In genomic region chr22:39612811-39613548, GRCh38 we compare ENCODE assay signal across 16 cellular contexts. TPM values are rescaled to one million over a fixed set of nuclear protein-coding genes. Genes with fewer than 3 reads are reported as not detected.
DNase-seq lines count a peak whose midpoint lies in the region; ATAC-seq and TF ChIP-seq lines count a peak whose summit lies in the region.
"Had no signal": no experiment of that assay in that cellular context is flagged by ENCODE, and none has a peak within 500 bp of the region (broad histone marks: within the 10 kb centered on the region; RNA-seq: fewer than 3 reads in every experiment).

No MANE protein-coding gene starts in this region.

- H3K36me3 ChIP-seq in HEK293 (ENCODE audit: control insufficient read depth in 2 of 2, insufficient read depth in 1 of 2, low read length in 2 of 2) (no peaks in the 10 kb centered on the region), mammary epithelial cell (ENCODE audit: insufficient read depth, low read length) (no peaks in the 10 kb centered on the region)
- H3K36me3 ChIP-seq: transverse colon had no signal

- BruUV-seq in mammary epithelial cell (replicated peaks; lab: Mats Ljungman, UMichigan), result no TSS peak

- intact Hi-C loops in activated T-helper 1 cell treated with anti-CD3 and anti-CD28 coated beads, Interleukin-12 subunit alpha, Interleukin-12 subunit beta, Interleukin-2, Interleukin-4 antibody, amounts not matched to agents 30 ng/mL and 10 ng/mL and 1 ng/mL, durations not matched to agents 14 hours and 24 hours and 36 hours (cut with micrococcal nuclease), result no loop called here
- intact Hi-C loops in mammary epithelial cell (cut with micrococcal nuclease), result no loop called here

- CTCF ChIA-PET in HEK293 (lab: Yijun Ruan, JAX) (interaction anchor here (0.7 to 1.5 kb wide), 3 partner anchors 12 to 84 kb away, joined by 3 to 6 read pairs (median 5); no protein-coding TSS in a partner anchor), mammary epithelial cell (lab: Charles Lee; ENCODE audit: low non-redundant PET) (no interaction called here)

- H3K4me1 Mint-ChIP-seq in T-helper 2 cell treated with Interferon-gamma antibody and Interleukin-4, amounts not matched to agents 5 μg/mL and 100 μg/mL, for 36 hours (ENCODE audit: low read depth), result peaks cover 16% of the 10 kb centered on the region
- H3K4me1 Mint-ChIP-seq in activated T-helper 1 cell treated with anti-CD3 and anti-CD28 coated beads, Interleukin-12 subunit alpha, Interleukin-12 subunit beta, Interleukin-2, Interleukin-4 antibody, amounts not matched to agents 30 ng/mL and 10 ng/mL and 1 ng/mL, durations not matched to agents 14 hours and 24 hours and 36 hours (ENCODE audit: low read depth), result peaks cover 13% of the 10 kb centered on the region
- H3K4me1 Mint-ChIP-seq in naive thymus-derived CD8-positive, alpha-beta T cell, result peaks cover 14 to 36% (median 24%) of the 10 kb centered on the region in 4 donors

- H3K27ac ChIP-seq in HEK293 (ENCODE audit: extremely low read depth, low read depth, low read length) (no peak overlapping the region), mammary epithelial cell (ENCODE audit: insufficient read depth, low read depth, low read length) (no peak overlapping the region)
- H3K27ac ChIP-seq: transverse colon had no signal

- peaks cover 32% of the 10 kb centered on the region for H3K27me3 Mint-ChIP-seq in T-helper 2 cell treated with Interferon-gamma antibody and Interleukin-4, amounts not matched to agents 5 μg/mL and 100 μg/mL, for 36 hours (ENCODE audit: low read depth)
- peaks cover 37% of the 10 kb centered on the region for H3K27me3 Mint-ChIP-seq in activated T-helper 1 cell treated with anti-CD3 and anti-CD28 coated beads, Interleukin-12 subunit alpha, Interleukin-12 subunit beta, Interleukin-2, Interleukin-4 antibody, amounts not matched to agents 30 ng/mL and 10 ng/mL and 1 ng/mL, durations not matched to agents 14 hours and 24 hours and 36 hours (ENCODE audit: insufficient read depth)
- H3K27me3 Mint-ChIP-seq in naive thymus-derived CD8-positive, alpha-beta T cell, result peaks cover 2 to 8% (median 6%) of the 10 kb centered on the region in 5 donors

- H4K20me1 ChIP-seq in mammary epithelial cell (ENCODE audit: insufficient read depth, low read length), result no peaks in the 10 kb centered on the region

- ATAC-seq in naive thymus-derived CD8-positive, alpha-beta T cell, result peak; percentile 28 to 73
- ATAC-seq in GM19467 (IDR thresholded peaks at IDR 0.05; ENCODE audit: unreplicated experiment) (no peak), HG03039 (IDR thresholded peaks at IDR 0.05; ENCODE audit: unreplicated experiment) (no peak)

- POLR2A ChIA-PET in HEK293 (lab: Yijun Ruan, JAX), result no interaction called here
- POLR2A ChIA-PET in naive thymus-derived CD8-positive, alpha-beta T cell (lab: Charles Lee), result interaction anchor here (1.9 kb wide), 1 partner anchor 11 kb away, joined by 4 read pairs; no protein-coding TSS in a partner anchor

- H2AFZ ChIP-seq in mammary epithelial cell (ENCODE audit: low read depth, low read length), result no peak overlapping the region

- in situ Hi-C loops in mammary epithelial cell (cut with MboI; ENCODE audit: low sequenced_read_pairs in 2 of 2), result no loop called here

- no peak for DNase-seq in T-helper 2 cell treated with Interferon-gamma antibody and Interleukin-4, amounts not matched to agents 5 μg/mL and 100 μg/mL, for 36 hours (ENCODE audit: low spot score)
- no peak for DNase-seq in activated T-helper 1 cell treated with anti-CD3 and anti-CD28 coated beads, Interleukin-12 subunit alpha, Interleukin-12 subunit beta, Interleukin-2, Interleukin-4 antibody, amounts not matched to agents 30 ng/mL and 10 ng/mL and 1 ng/mL, durations not matched to agents 14 hours and 24 hours and 36 hours (ENCODE audit: low spot score)
- DNase-seq in naive thymus-derived CD8-positive, alpha-beta T cell, result peak in 4 of 10 donors; percentile 21 to 35 (median 28)
- DNase-seq in mammary epithelial cell, result no peak
- DNase-seq: activated gamma-delta T cell, HCEC 1CT, islet precursor cell, NCI-H187, NCI-H446, transverse colon had no signal

- peaks cover 4% of the 10 kb centered on the region for H3K9me3 Mint-ChIP-seq in T-helper 2 cell treated with Interferon-gamma antibody and Interleukin-4, amounts not matched to agents 5 μg/mL and 100 μg/mL, for 36 hours
- H3K9me3 Mint-ChIP-seq in activated T-helper 1 cell treated with anti-CD3 and anti-CD28 coated beads, Interleukin-12 subunit alpha, Interleukin-12 subunit beta, Interleukin-2, Interleukin-4 antibody, amounts not matched to agents 30 ng/mL and 10 ng/mL and 1 ng/mL, durations not matched to agents 14 hours and 24 hours and 36 hours, result peaks cover 3% of the 10 kb centered on the region
- H3K9me3 Mint-ChIP-seq in naive thymus-derived CD8-positive, alpha-beta T cell, result peaks cover 0 to 15% (median 4%) of the 10 kb centered on the region in 9 donors
- H3K9me3 Mint-ChIP-seq: neural crest cell had no signal

- no peaks in the 10 kb centered on the region for H3K36me3 Mint-ChIP-seq in T-helper 2 cell treated with Interferon-gamma antibody and Interleukin-4, amounts not matched to agents 5 μg/mL and 100 μg/mL, for 36 hours (ENCODE audit: low read depth)
- H3K36me3 Mint-ChIP-seq in activated T-helper 1 cell treated with anti-CD3 and anti-CD28 coated beads, Interleukin-12 subunit alpha, Interleukin-12 subunit beta, Interleukin-2, Interleukin-4 antibody, amounts not matched to agents 30 ng/mL and 10 ng/mL and 1 ng/mL, durations not matched to agents 14 hours and 24 hours and 36 hours (ENCODE audit: low read depth), result peaks cover 1% of the 10 kb centered on the region
- H3K36me3 Mint-ChIP-seq in naive thymus-derived CD8-positive, alpha-beta T cell, result peaks cover 2 to 6% (median 3%) of the 10 kb centered on the region in 3 donors

- H3K4me1 ChIP-seq in HEK293 (ENCODE audit: control insufficient read depth, insufficient read depth, low read length) (no peaks in the 10 kb centered on the region), mammary epithelial cell (ENCODE audit: insufficient read depth, low read length) (no peaks in the 10 kb centered on the region)
- H3K4me1 ChIP-seq: transverse colon had no signal

- 72% methylated on average over 7 of the region's 7 CpGs for WGBS in mammary epithelial cell (ENCODE audit: low coverage, missing lambda C conversion rate)

- no peak for TF ChIP-seq CTCF in HEK293 (tag by site-specific recombination; IDR thresholded peaks at IDR 0.05)
- TF ChIP-seq CTCF in mammary epithelial cell (conservative IDR thresholded peaks at IDR 0.05 in 1 of 2, IDR thresholded peaks at IDR 0.05 in 1 of 2; ENCODE audit: extremely low read depth in 1 of 2, insufficient read depth in 1 of 2, low read depth in 1 of 2, low read length in 2 of 2), result no peak

- no peaks in the 10 kb centered on the region for H3K79me2 ChIP-seq in mammary epithelial cell (ENCODE audit: insufficient read depth, low read length)

- peak overlapping the region; percentile 51 for H3K4me3 Mint-ChIP-seq in T-helper 2 cell treated with Interferon-gamma antibody and Interleukin-4, amounts not matched to agents 5 μg/mL and 100 μg/mL, for 36 hours
- peak overlapping the region; percentile 55 for H3K4me3 Mint-ChIP-seq in activated T-helper 1 cell treated with anti-CD3 and anti-CD28 coated beads, Interleukin-12 subunit alpha, Interleukin-12 subunit beta, Interleukin-2, Interleukin-4 antibody, amounts not matched to agents 30 ng/mL and 10 ng/mL and 1 ng/mL, durations not matched to agents 14 hours and 24 hours and 36 hours
- peak overlapping the region; percentile 25 to 76 (median 72) for H3K4me3 Mint-ChIP-seq in naive thymus-derived CD8-positive, alpha-beta T cell
- H3K4me3 Mint-ChIP-seq: memory B cell, neural crest cell had no signal

- H3K4me2 ChIP-seq in mammary epithelial cell (ENCODE audit: insufficient read depth, low read depth, low read length), result no peak overlapping the region

- H3K4me3 ChIP-seq in HEK293 (ENCODE audit: low read depth, low read length), result no peak overlapping the region
- no peak overlapping the region for H3K4me3 ChIP-seq in mammary epithelial cell (replicated peaks in 1 of 3; ENCODE audit: insufficient read depth in 1 of 3, low read depth in 2 of 3, low read length in 3 of 3)
- H3K4me3 ChIP-seq: transverse colon had no signal

- no peaks in the 10 kb centered on the region for H3K9me3 ChIP-seq in HEK293 (ENCODE audit: control insufficient read depth, insufficient read depth, low read depth, low read length)
- H3K9me3 ChIP-seq in mammary epithelial cell (replicated peaks; ENCODE audit: insufficient read depth, low read length), result no peaks in the 10 kb centered on the region
- H3K9me3 ChIP-seq: transverse colon had no signal

- H3K9ac ChIP-seq in mammary epithelial cell (ENCODE audit: insufficient read depth, low read length), result no peak overlapping the region

- dilution Hi-C loops in mammary epithelial cell (cut with HindIII; ENCODE audit: low sequenced_read_pairs), result no loop called here

- H3K27ac Mint-ChIP-seq in T-helper 2 cell treated with Interferon-gamma antibody and Interleukin-4, amounts not matched to agents 5 μg/mL and 100 μg/mL, for 36 hours, result peak overlapping the region; percentile 72
- peak overlapping the region; percentile 54 for H3K27ac Mint-ChIP-seq in activated T-helper 1 cell treated with anti-CD3 and anti-CD28 coated beads, Interleukin-12 subunit alpha, Interleukin-12 subunit beta, Interleukin-2, Interleukin-4 antibody, amounts not matched to agents 30 ng/mL and 10 ng/mL and 1 ng/mL, durations not matched to agents 14 hours and 24 hours and 36 hours
- H3K27ac Mint-ChIP-seq in naive thymus-derived CD8-positive, alpha-beta T cell, result peak overlapping the region in 8 of 10 donors; percentile 11 to 83 (median 53)
- H3K27ac Mint-ChIP-seq: memory B cell had no signal

- peaks cover 4% of the 10 kb centered on the region for H3K27me3 ChIP-seq in mammary epithelial cell (ENCODE audit: insufficient read depth, low read length)

TF ChIP-seq in HEK293, 187 proteins besides CTCF, POLR2A, EP300 and RAD21 (continues in another document):
- TF ChIP-seq ZNF670 (tag by site-specific recombination; IDR thresholded peaks at IDR 0.05; ENCODE audit: low read depth) (no peak), ZNF776 (tag by site-specific recombination; IDR thresholded peaks at IDR 0.05; ENCODE audit: borderline replicate concordance) (no peak), ZNF366 (tag by site-specific recombination; conservative IDR thresholded peaks at IDR 0.05) (0 out of 2 replicates have a peak, but pooled peaks have one; percentile 27), OVOL3 (tag by site-specific recombination; IDR thresholded peaks at IDR 0.05) (no peak), ZFP37 (tag by site-specific recombination; IDR thresholded peaks at IDR 0.05) (no peak)

RNA-seq across cellular contexts. Expression of gene CACNA1I, which starts 42.4 kb away (rescaled TPM):
- 0.02 and 0.03 TPM in 2 replicates for total RNA-seq in activated T-helper 1 cell treated with anti-CD3 and anti-CD28 coated beads, Interleukin-12 subunit alpha, Interleukin-12 subunit beta, Interleukin-2, Interleukin-4 antibody, amounts not matched to agents 30 ng/mL and 10 ng/mL and 1 ng/mL, durations not matched to agents 14 hours and 24 hours and 36 hours
- 10 to 100 TPM; 14.4 to 14.9 TPM for total RNA-seq in naive thymus-derived CD8-positive, alpha-beta T cell
- polyA plus RNA-seq in naive thymus-derived CD8-positive, alpha-beta T cell, result under 1 TPM; 0.04 to 0.33 (median 0.10) TPM
- under 1 TPM in 1 of 2 donors, not detected in 1; under 0.01 TPM for total RNA-seq in mammary epithelial cell
- polyA plus RNA-seq in mammary epithelial cell, result 0.01 TPM
- not detected for polyA minus RNA-seq in mammary epithelial cell
- total RNA-seq: bronchial epithelial cell had no signal

Comparison
In these comparisons a context has a peak if more than half of its experiments do, and no peak if none do; other contexts are left out.
1. ATAC-seq: peak in naive thymus-derived CD8-positive, alpha-beta T cell (2 of 2); none in GM19467 (single experiment) and HG03039 (single experiment).
2. RNA of gene CACNA1I, which starts 42.4 kb away (total RNA-seq): 14.4 to 14.9 TPM in naive thymus-derived CD8-positive, alpha-beta T cell; 0.02 to 0.03 TPM in activated T-helper 1 cell treated with anti-CD3 and anti-CD28 coated beads, Interleukin-12 subunit alpha, Interleukin-12 subunit beta, Interleukin-2, Interleukin-4 antibody, amounts not matched to agents 30 ng/mL and 10 ng/mL and 1 ng/mL, durations not matched to agents 14 hours and 24 hours and 36 hours and under 0.01 TPM in mammary epithelial cell; every median in the first group is over 10 times any median in the second.
3. Peak in every context shown above with its lines, with median percentiles within 50 percentile points of each other: H3K27ac Mint-ChIP-seq and H3K4me3 Mint-ChIP-seq.